ENCODE assay signal across 1 cellular context in genomic region chr12:51836833-51837184, GRCh38.
TF ChIP-seq lines count a peak whose summit lies in the region.

No MANE protein-coding gene starts in this region.

TF ChIP-seq in GM23338, 12 proteins besides CTCF, POLR2A, EP300 and RAD21 (continued from another document):
- no peak for TF ChIP-seq ZNF462 (CRISPR knock-in tag; IDR thresholded peaks at IDR 0.05)
